10 cellular contexts compared by ENCODE assay signal in the genomic region with DNA sequence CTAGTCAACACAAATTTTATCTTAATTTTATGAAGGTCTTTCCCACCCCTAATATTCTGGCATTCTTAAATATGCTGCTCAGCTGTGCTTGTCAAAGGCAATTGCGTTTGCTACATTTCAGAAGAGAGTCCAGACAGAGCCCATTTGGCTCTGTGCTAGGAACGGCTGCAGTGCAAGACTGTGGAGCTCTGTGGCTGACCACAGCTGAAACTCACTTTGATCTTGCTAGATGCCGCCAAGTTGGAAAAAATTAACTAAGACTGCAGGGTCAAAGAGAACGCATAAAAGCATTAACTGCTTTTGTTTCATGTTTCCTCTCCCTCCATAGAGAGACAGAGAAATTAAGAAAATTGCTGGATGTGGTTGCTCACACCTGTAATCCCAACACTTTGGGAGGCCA. TPM values are rescaled to one million over a fixed set of nuclear protein-coding genes. Genes with fewer than 3 reads are reported as not detected.
DNase-seq lines count a peak whose midpoint lies in the region; ATAC-seq and TF ChIP-seq lines count a peak whose summit lies in the region.
"Had no signal": no experiment of that assay in that cellular context is flagged by ENCODE, and none has a peak within 500 bp of the region (broad histone marks: within the 10 kb centered on the region; RNA-seq: fewer than 3 reads in every experiment).

No MANE protein-coding gene starts in this region.

- POLR2A ChIA-PET in activated CD4-positive, alpha-beta memory T cell treated with anti-CD3 and anti-CD28 coated beads, Interleukin-2, amount 10 ng/mL, durations not matched to agents 7 days and 5 days (lab: Charles Lee) = interaction anchor here (0.6 to 4.8 kb wide), 10 partner anchors 9 to 279 kb away, joined by 3 to 60 read pairs (median 4); partner anchors contain the start of genes ACAP2 and PPP1R2

- no peaks in the 10 kb centered on the region for H3K9me3 Mint-ChIP-seq in activated naive CD4-positive, alpha-beta T cell treated with anti-CD3 and anti-CD28 coated beads for 36 hours
- H3K9me3 Mint-ChIP-seq in activated CD4-positive, alpha-beta memory T cell treated with anti-CD3 and anti-CD28 coated beads, Interleukin-2, amount 10 ng/mL, durations not matched to agents 7 days and 5 days = no peaks in the 10 kb centered on the region
- H3K9me3 Mint-ChIP-seq in osteocyte (ENCODE audit: unreplicated experiment) = no peaks in the 10 kb centered on the region

- H3K27me3 ChIP-seq in upper lobe of left lung = no peaks in the 10 kb centered on the region

- CTCF ChIA-PET in activated naive CD4-positive, alpha-beta T cell treated with anti-CD3 and anti-CD28 coated beads for 36 hours (lab: Charles Lee) = interaction anchor here (0.6 to 2.3 kb wide), 9 partner anchors 8 to 280 kb away, joined by 3 to 9 read pairs (median 4); partner anchors contain the start of genes PPP1R2 and XXYLT1
- CTCF ChIA-PET in activated CD4-positive, alpha-beta memory T cell treated with anti-CD3 and anti-CD28 coated beads, Interleukin-2, amount 10 ng/mL, durations not matched to agents 7 days and 5 days (lab: Charles Lee) = interaction anchor here (0.7 to 2.5 kb wide), 5 partner anchors 9 to 444 kb away, joined by 3 to 21 read pairs (median 4); partner anchors contain the start of gene XXYLT1

- H3K36me3 Mint-ChIP-seq in activated naive CD4-positive, alpha-beta T cell treated with anti-CD3 and anti-CD28 coated beads for 36 hours (ENCODE audit: low read depth) = no peaks in the 10 kb centered on the region
- peaks cover 4% of the 10 kb centered on the region for H3K36me3 Mint-ChIP-seq in activated CD4-positive, alpha-beta memory T cell treated with anti-CD3 and anti-CD28 coated beads, Interleukin-2, amount 10 ng/mL, durations not matched to agents 7 days and 5 days (ENCODE audit: low read depth)
- H3K36me3 Mint-ChIP-seq in osteocyte (ENCODE audit: unreplicated experiment) = no peaks in the 10 kb centered on the region

- H3K4me3 Mint-ChIP-seq in activated naive CD4-positive, alpha-beta T cell treated with anti-CD3 and anti-CD28 coated beads for 36 hours = peak overlapping the region; percentile 56
- peak overlapping the region; percentile 71 for H3K4me3 Mint-ChIP-seq in activated CD4-positive, alpha-beta memory T cell treated with anti-CD3 and anti-CD28 coated beads, Interleukin-2, amount 10 ng/mL, durations not matched to agents 7 days and 5 days
- H3K4me3 Mint-ChIP-seq in osteocyte (ENCODE audit: unreplicated experiment) = no peak overlapping the region

- no peaks in the 10 kb centered on the region for H3K9me3 ChIP-seq in upper lobe of left lung

- TF ChIP-seq CTCF in upper lobe of left lung (IDR thresholded peaks at IDR 0.05) (no peak), osteocyte (IDR thresholded peaks at IDR 0.05) (no peak)

- peak overlapping the region; percentile 87 for H3K27ac Mint-ChIP-seq in activated naive CD4-positive, alpha-beta T cell treated with anti-CD3 and anti-CD28 coated beads for 36 hours
- peak overlapping the region; percentile 95 for H3K27ac Mint-ChIP-seq in activated CD4-positive, alpha-beta memory T cell treated with anti-CD3 and anti-CD28 coated beads, Interleukin-2, amount 10 ng/mL, durations not matched to agents 7 days and 5 days
- no peak overlapping the region for H3K27ac Mint-ChIP-seq in osteocyte (ENCODE audit: unreplicated experiment)

- TF ChIP-seq POLR2A in upper lobe of left lung (IDR thresholded peaks at IDR 0.05) = no peak

- DNase-seq in activated naive CD4-positive, alpha-beta T cell treated with anti-CD3 and anti-CD28 coated beads for 36 hours = no peak
- DNase-seq in activated naive CD4-positive, alpha-beta T cell treated with anti-CD3 and anti-CD28 coated beads, Interleukin-2, amount 50 U/mL, for 16 hours = no peak
- DNase-seq in activated CD4-positive, alpha-beta memory T cell treated with anti-CD3 and anti-CD28 coated beads, Interleukin-2, amount 10 ng/mL, durations not matched to agents 7 days and 5 days = peak; percentile 38
- peak; percentile 54 for DNase-seq in iris pigment epithelial cell (ENCODE audit: low read depth)
- no peak for DNase-seq in upper lobe of left lung
- DNase-seq in osteocyte (ENCODE audit: extremely low spot score, unreplicated experiment) = no peak
- no peak for DNase-seq in HUDEP-2 (lab: John Stamatoyannopoulos, UW; ENCODE audit: unreplicated experiment in 76 of 76)
- DNase-seq in D341Med (ENCODE audit: low spot score) = no peak
- DNase-seq: NCI-H1436, SHP77 treated with DMSO at 0.1 percent for 48 hours had no signal

- peak overlapping the region in 3 of 4 donors; percentile 38 to 55 (median 55) for H3K27ac ChIP-seq in upper lobe of left lung

- no peak overlapping the region for H3K4me3 ChIP-seq in upper lobe of left lung

- peak in 1 of 2 donors; percentile 39 for ATAC-seq in upper lobe of left lung (ENCODE audit: low FRiP score in 2 of 2)

- intact Hi-C loops in activated naive CD4-positive, alpha-beta T cell treated with anti-CD3 and anti-CD28 coated beads for 36 hours (cut with micrococcal nuclease) = loop anchor here (5.0 to 10.0 kb wide), 2 partner anchors 104 to 952 kb away; partner anchors contain the start of gene RNF168

- peaks cover 8 to 19% (median 16%) of the 10 kb centered on the region in 4 donors for H3K4me1 ChIP-seq in upper lobe of left lung

- H3K4me1 Mint-ChIP-seq in activated naive CD4-positive, alpha-beta T cell treated with anti-CD3 and anti-CD28 coated beads for 36 hours (ENCODE audit: low read depth) = peaks cover 85% of the 10 kb centered on the region
- peaks cover 63% of the 10 kb centered on the region for H3K4me1 Mint-ChIP-seq in activated CD4-positive, alpha-beta memory T cell treated with anti-CD3 and anti-CD28 coated beads, Interleukin-2, amount 10 ng/mL, durations not matched to agents 7 days and 5 days
- peaks cover 11% of the 10 kb centered on the region for H3K4me1 Mint-ChIP-seq in osteocyte (ENCODE audit: unreplicated experiment)

- no peak for TF ChIP-seq EP300 in upper lobe of left lung (IDR thresholded peaks at IDR 0.05)

- WGBS in upper lobe of left lung, 2 donors = 67 to 70% methylated on average over 4 of the region's 4 CpGs

- no peaks in the 10 kb centered on the region for H3K27me3 Mint-ChIP-seq in activated naive CD4-positive, alpha-beta T cell treated with anti-CD3 and anti-CD28 coated beads for 36 hours (ENCODE audit: low read depth)
- H3K27me3 Mint-ChIP-seq in activated CD4-positive, alpha-beta memory T cell treated with anti-CD3 and anti-CD28 coated beads, Interleukin-2, amount 10 ng/mL, durations not matched to agents 7 days and 5 days = no peaks in the 10 kb centered on the region
- H3K27me3 Mint-ChIP-seq in osteocyte (ENCODE audit: unreplicated experiment) = peaks cover 20% of the 10 kb centered on the region

- no peaks in the 10 kb centered on the region for H3K36me3 ChIP-seq in upper lobe of left lung

RNA-seq across cellular contexts. Expression of gene PPP1R2, which starts 7.6 kb away (rescaled TPM):
- total RNA-seq in activated naive CD4-positive, alpha-beta T cell treated with anti-CD3 and anti-CD28 coated beads for 36 hours = 100 to 1,000 TPM in 1 of 2 experiments, 10 to 100 TPM in 1; 99.7 to 105 TPM
- 10 to 100 TPM; 75.0 to 81.8 TPM for total RNA-seq in activated CD4-positive, alpha-beta memory T cell treated with anti-CD3 and anti-CD28 coated beads, Interleukin-2, amount 10 ng/mL, durations not matched to agents 7 days and 5 days
- total RNA-seq in upper lobe of left lung (100 to 1,000 TPM in 2 of 6 donors, 10 to 100 TPM in 4; 38.5 to 170 (median 61.2) TPM), osteocyte (42.2 and 42.8 TPM in 2 replicates)

RNA-seq across cellular contexts. Expression of gene APOD, which starts 33.0 kb away (rescaled TPM):
- under 1 TPM in 1 of 2 experiments, not detected in 1; 0.44 TPM for total RNA-seq in activated naive CD4-positive, alpha-beta T cell treated with anti-CD3 and anti-CD28 coated beads for 36 hours
- total RNA-seq in activated CD4-positive, alpha-beta memory T cell treated with anti-CD3 and anti-CD28 coated beads, Interleukin-2, amount 10 ng/mL, durations not matched to agents 7 days and 5 days = not detected
- 100 to 1,000 TPM in 2 of 6 donors, 10 to 100 TPM in 4; 29.7 to 120 (median 67.4) TPM for total RNA-seq in upper lobe of left lung
- 2.6 and 3.2 TPM in 2 replicates for total RNA-seq in osteocyte

Comparison
In these comparisons a context has a peak if more than half of its experiments do, and no peak if none do; other contexts are left out.
1. DNase-seq: peak in activated CD4-positive, alpha-beta memory T cell treated with anti-CD3 and anti-CD28 coated beads, Interleukin-2, amount 10 ng/mL, durations not matched to agents 7 days and 5 days (single experiment) and iris pigment epithelial cell (single experiment); none in activated naive CD4-positive, alpha-beta T cell treated with anti-CD3 and anti-CD28 coated beads for 36 hours (single experiment), activated naive CD4-positive, alpha-beta T cell treated with anti-CD3 and anti-CD28 coated beads, Interleukin-2, amount 50 U/mL, for 16 hours (single experiment), upper lobe of left lung (0 of 2), osteocyte (single experiment), HUDEP-2 (0 of 76) and D341Med (single experiment).